27 cellular contexts compared by ENCODE assay signal in the genomic region with DNA sequence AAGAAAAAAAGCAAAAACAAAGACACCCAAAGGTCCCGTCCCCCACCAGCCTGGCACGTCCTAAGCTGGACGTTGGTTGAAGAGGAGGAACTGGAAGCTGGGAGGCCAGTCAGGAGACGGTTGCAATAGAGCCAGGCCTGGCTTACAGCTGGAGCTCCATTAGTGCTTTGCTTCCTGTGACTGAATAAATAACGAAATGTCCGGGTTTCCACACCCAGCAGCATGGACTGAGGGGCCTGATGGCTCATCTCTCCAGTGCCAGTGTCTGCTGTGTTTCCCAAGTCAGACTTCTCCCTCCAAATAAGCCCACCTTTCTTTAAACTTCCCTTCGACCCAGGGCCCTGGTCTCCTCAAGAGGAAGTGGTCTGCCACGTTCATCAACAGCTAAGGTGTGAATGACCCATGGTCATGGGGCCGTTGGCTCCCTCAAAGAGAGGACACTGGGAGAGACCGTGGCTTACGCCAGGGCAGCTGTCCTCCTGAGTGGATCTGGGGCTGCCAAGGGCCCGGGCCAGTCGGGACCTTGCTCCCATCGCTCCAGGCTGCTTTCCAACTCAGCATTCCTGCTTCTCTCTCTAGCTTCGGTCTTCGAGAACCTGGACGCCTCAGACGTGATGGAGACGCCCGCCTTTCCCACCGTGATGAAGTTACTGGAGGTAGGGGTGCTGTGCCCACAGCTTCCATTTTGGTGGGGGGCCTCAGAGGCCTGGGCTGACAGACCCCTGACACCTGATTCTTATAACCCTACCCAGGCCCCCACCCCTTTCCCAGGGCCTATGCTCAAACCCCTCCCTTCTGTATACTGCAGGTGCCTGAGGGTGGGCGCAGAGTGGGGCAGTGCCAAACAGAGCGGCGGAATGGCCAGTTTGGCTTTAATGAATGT. TPM values are rescaled to one million over a fixed set of nuclear protein-coding genes. Genes with fewer than 3 reads are reported as not detected.
DNase-seq lines count a peak whose midpoint lies in the region; ATAC-seq, FAIRE-seq and TF ChIP-seq lines count a peak whose summit lies in the region.
"Had no signal": no experiment of that assay in that cellular context is flagged by ENCODE, and none has a peak within 500 bp of the region (broad histone marks: within the 10 kb centered on the region; RNA-seq: fewer than 3 reads in every experiment).

No MANE protein-coding gene starts in this region.

- FAIRE-seq in H54 (lab: Jason Lieb, UNC) = no peak

- peak; percentile 4 for DNase-seq in CD1c-positive myeloid dendritic cell (ENCODE audit: extremely low spot score)
- peak; percentile 22 for DNase-seq in H7
- peak; percentile 77 for DNase-seq in chondrocyte (ENCODE audit: low spot score)
- no peak for DNase-seq in Ammon's horn (ENCODE audit: low spot score)
- no peak for DNase-seq in H54 (ENCODE audit: insufficient read length, low spot score)
- DNase-seq: activated CD4-positive, alpha-beta T cell treated with anti-CD3 and anti-CD28 coated beads for 36 hours; brain microvascular endothelial cell; cortex of kidney; DMS79 treated with DMSO at 0.1 percent for 48 hours; glutamatergic neuron; KG1; left lung; mucosa of descending colon; NCI-H1930; NCI-H226; NCI-H748 treated with DMSO at 0.1 percent for 48 hours; PC-3; psoas muscle; SIG-M5; stimulated activated CD4-positive, alpha-beta T cell treated with anti-CD3 and anti-CD28 coated beads, Interleukin-1b, Interleukin-23, amount 100 ng/mL, for 48 hours; T-helper 1 cell had no signal

- TF ChIP-seq CTCF in chondrocyte (IDR thresholded peaks at IDR 0.05) (no peak), neutrophil (IDR thresholded peaks at IDR 0.05) (no peak)

- TF ChIP-seq POLR2A in H54 (IDR thresholded peaks at IDR 0.05; ENCODE audit: low read depth, low read length) = no peak

- no peaks in the 10 kb centered on the region for H3K36me3 Mint-ChIP-seq in chondrocyte (ENCODE audit: low read depth)
- H3K36me3 Mint-ChIP-seq: stimulated activated effector memory CD8-positive, alpha-beta T cell treated with anti-CD3 and anti-CD28 coated beads, Interleukin-12 subunit alpha, Interleukin-12 subunit beta, amount 100 ng/mL, for 72 hours had no signal

- no peaks in the 10 kb centered on the region for H3K36me3 ChIP-seq in H7 (replicated peaks; ENCODE audit: control insufficient read depth, insufficient read depth, low read length)
- peaks cover 16% of the 10 kb centered on the region for H3K36me3 ChIP-seq in neutrophil
- H3K36me3 ChIP-seq: brain microvascular endothelial cell, left lung, suprapubic skin had no signal

- H3K9me3 Mint-ChIP-seq in chondrocyte (ENCODE audit: low read depth) = no peaks in the 10 kb centered on the region
- H3K9me3 Mint-ChIP-seq: activated T-helper 2 cell treated with anti-CD3 and anti-CD28 coated beads, Interferon-gamma antibody, Interleukin-2, Interleukin-4, amounts not matched to agents 10 μg/mL and 5 μg/mL and 100 μg/mL, durations not matched to agents 14 hours and 24 hours and 36 hours; neural crest cell; stimulated activated effector memory CD8-positive, alpha-beta T cell treated with anti-CD3 and anti-CD28 coated beads, Interleukin-12 subunit alpha, Interleukin-12 subunit beta, amount 100 ng/mL, for 72 hours had no signal

- H3K27me3 ChIP-seq in H7 (ENCODE audit: control insufficient read depth, insufficient read depth, low read length) (no peaks in the 10 kb centered on the region), neutrophil (no peaks in the 10 kb centered on the region)
- H3K27me3 ChIP-seq: brain microvascular endothelial cell, left lung, suprapubic skin had no signal

- H3K4me3 ChIP-seq in H7 (ENCODE audit: insufficient read depth, low read depth, low read length) (no peak overlapping the region), neutrophil (ENCODE audit: low read depth in 1 of 2, low read length in 1 of 2) (no peak overlapping the region)
- H3K4me3 ChIP-seq: left lung, mucosa of descending colon, psoas muscle, suprapubic skin had no signal

- H3K4me1 ChIP-seq in neutrophil (ENCODE audit: control insufficient read depth in 1 of 2, insufficient read depth in 1 of 2, low read depth in 1 of 2, low read length in 1 of 2) = peaks cover 25 to 33% of the 10 kb centered on the region in 2 experiments

- H3K4me1 Mint-ChIP-seq in chondrocyte (ENCODE audit: low read depth) = peaks cover 30% of the 10 kb centered on the region
- H3K4me1 Mint-ChIP-seq: stimulated activated effector memory CD8-positive, alpha-beta T cell treated with anti-CD3 and anti-CD28 coated beads, Interleukin-12 subunit alpha, Interleukin-12 subunit beta, amount 100 ng/mL, for 72 hours had no signal

- H3K4me3 Mint-ChIP-seq in chondrocyte (ENCODE audit: unreplicated experiment) = no peak overlapping the region
- H3K4me3 Mint-ChIP-seq: activated CD4-positive, alpha-beta T cell treated with anti-CD3 and anti-CD28 coated beads for 36 hours; neural crest cell; stimulated activated effector memory CD8-positive, alpha-beta T cell treated with anti-CD3 and anti-CD28 coated beads, Interleukin-12 subunit alpha, Interleukin-12 subunit beta, amount 100 ng/mL, for 72 hours had no signal

- no peaks in the 10 kb centered on the region for H3K9me3 ChIP-seq in neutrophil
- H3K9me3 ChIP-seq: left lung, mucosa of descending colon, psoas muscle, suprapubic skin had no signal

- peak overlapping the region; percentile 61 for H3K27ac ChIP-seq in neutrophil
- H3K27ac ChIP-seq: brain microvascular endothelial cell, left lung, psoas muscle, suprapubic skin had no signal

- peaks cover 1% of the 10 kb centered on the region for H3K27me3 Mint-ChIP-seq in chondrocyte (ENCODE audit: low read depth)
- H3K27me3 Mint-ChIP-seq: activated CD4-positive, alpha-beta T cell treated with anti-CD3 and anti-CD28 coated beads for 36 hours had no signal

- H3K27ac Mint-ChIP-seq in chondrocyte (ENCODE audit: unreplicated experiment) = no peak overlapping the region
- H3K27ac Mint-ChIP-seq: activated CD4-positive, alpha-beta T cell treated with anti-CD3 and anti-CD28 coated beads for 36 hours; activated T-helper 2 cell treated with anti-CD3 and anti-CD28 coated beads, Interferon-gamma antibody, Interleukin-2, Interleukin-4, amounts not matched to agents 10 μg/mL and 5 μg/mL and 100 μg/mL, durations not matched to agents 14 hours and 24 hours and 36 hours; stimulated activated effector memory CD8-positive, alpha-beta T cell treated with anti-CD3 and anti-CD28 coated beads, Interleukin-12 subunit alpha, Interleukin-12 subunit beta, amount 100 ng/mL, for 72 hours had no signal

- no peak for ATAC-seq in HG03175 (IDR thresholded peaks at IDR 0.05; ENCODE audit: unreplicated experiment)
- ATAC-seq: activated CD4-positive, alpha-beta T cell treated with anti-CD3 and anti-CD28 coated beads for 36 hours; left lung; mucosa of descending colon; PC-3; psoas muscle; stimulated activated effector memory CD8-positive, alpha-beta T cell treated with anti-CD3 and anti-CD28 coated beads, Interleukin-12 subunit alpha, Interleukin-12 subunit beta, amount 100 ng/mL, for 72 hours had no signal

RNA-seq across cellular contexts. Expression of a gene that starts 44.9 kb away (rescaled TPM):
- not detected in 2 replicates for total RNA-seq in H7 (2014; rRNA removed; shearing (Covaris generic))
- total RNA-seq in chondrocyte = 0.02 to 0.31 TPM in 2 of 3 replicates, not detected in the other

RNA-seq across cellular contexts. Expression of a gene that starts 54.1 kb away (rescaled TPM):
- 66.4 and 85.8 TPM in 2 replicates for total RNA-seq in H7 (2014; rRNA removed; shearing (Covaris generic))
- total RNA-seq in chondrocyte = 32.4 to 41.8 TPM (median 37.4 TPM) in 3 replicates

Comparison
In these comparisons a context has a peak if more than half of its experiments do, and no peak if none do; other contexts are left out.
1. DNase-seq: peak in CD1c-positive myeloid dendritic cell (single experiment), H7 (single experiment) and chondrocyte (single experiment); none in Ammon's horn (single experiment) and H54 (single experiment).